25 cellular contexts compared by ENCODE assay signal in the genomic region with DNA sequence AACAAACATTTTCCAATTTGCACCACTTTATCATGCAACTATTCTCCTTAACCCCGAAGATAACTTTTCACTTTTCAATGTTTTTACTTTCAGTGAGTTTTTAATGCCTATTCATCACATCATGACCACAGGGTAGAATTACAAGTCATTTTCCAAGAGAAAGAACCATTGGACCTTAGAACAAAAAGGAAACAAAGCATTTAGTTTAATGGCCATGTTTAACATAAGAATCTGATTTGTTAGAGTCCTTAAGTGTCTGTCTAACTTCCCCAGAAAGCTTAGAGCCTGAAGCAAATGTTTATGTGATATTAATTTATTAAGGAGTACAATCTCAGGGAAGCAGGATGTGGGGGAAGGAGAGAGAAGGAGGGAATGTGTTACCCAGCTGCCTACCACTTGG.
"Had no signal": no experiment of that assay in that cellular context is flagged by ENCODE, and none has a peak within 500 bp of the region (broad histone marks: within the 10 kb centered on the region; RNA-seq: fewer than 3 reads in every experiment).

No MANE protein-coding gene starts in this region.

- ATAC-seq: activated T-cell treated with anti-CD3 and anti-CD28 coated beads, Interleukin-2, amount 50 U/mL, for 72 hours; esophagus mucosa had no signal

- DNase-seq: activated CD4-positive, alpha-beta memory T cell treated with anti-CD3 and anti-CD28 coated beads, Interleukin-2, amount 10 ng/mL, durations not matched to agents 7 days and 5 days; activated CD4-positive, alpha-beta T cell treated with anti-CD3 and anti-CD28 coated beads for 1 hour; activated CD4-positive, alpha-beta T cell treated with anti-CD3 and anti-CD28 coated beads for 4 hours; activated CD4-positive, alpha-beta T cell treated with anti-CD3 and anti-CD28 coated beads, Interleukin-2, amount 10 ng/mL, durations not matched to agents 7 days and 5 days; activated CD4-positive, alpha-beta T cell treated with anti-CD3 and anti-CD28 coated beads, Interleukin-2, amount 50 U/mL, for 4 hours; activated CD8-positive, alpha-beta memory T cell treated with anti-CD3 and anti-CD28 coated beads, Interleukin-2, amount 50 U/mL, for 48 hours; activated gamma-delta T cell; activated naive CD4-positive, alpha-beta T cell; activated naive CD4-positive, alpha-beta T cell treated with anti-CD3 and anti-CD28 coated beads, Interleukin-2, amount 10 ng/mL, durations not matched to agents 7 days and 5 days; activated T-cell treated with anti-CD3 and anti-CD28 coated beads for 4 hours; activated T-cell treated with anti-CD3 and anti-CD28 coated beads, Interleukin-2, amount 50 U/mL, for 24 hours; activated T-cell treated with anti-CD3 and anti-CD28 coated beads, Interleukin-2, amount 50 U/mL, for 72 hours; amniotic stem cell; anterior cingulate cortex; brain microvascular endothelial cell; dorsolateral prefrontal cortex; effector memory CD4-positive, alpha-beta T cell; endodermal cell; head of caudate nucleus; T-helper 2 cell had no signal

- H3K4me1 Mint-ChIP-seq: activated CD4-positive, alpha-beta memory T cell treated with anti-CD3 and anti-CD28 coated beads, Interleukin-2, amount 10 ng/mL, durations not matched to agents 7 days and 5 days; activated CD4-positive, alpha-beta T cell treated with anti-CD3 and anti-CD28 coated beads, Interleukin-2, amount 10 ng/mL, durations not matched to agents 7 days and 5 days; activated naive CD4-positive, alpha-beta T cell treated with anti-CD3 and anti-CD28 coated beads, Interleukin-2, amount 10 ng/mL, durations not matched to agents 7 days and 5 days; central memory CD8-positive, alpha-beta T cell had no signal

- H3K27ac ChIP-seq: brain microvascular endothelial cell, coronary artery, dorsolateral prefrontal cortex had no signal

- H3K4me3 Mint-ChIP-seq: activated CD4-positive, alpha-beta memory T cell treated with anti-CD3 and anti-CD28 coated beads, Interleukin-2, amount 10 ng/mL, durations not matched to agents 7 days and 5 days; activated CD4-positive, alpha-beta T cell treated with anti-CD3 and anti-CD28 coated beads, Interleukin-2, amount 10 ng/mL, durations not matched to agents 7 days and 5 days; activated naive CD4-positive, alpha-beta T cell treated with anti-CD3 and anti-CD28 coated beads, Interleukin-2, amount 10 ng/mL, durations not matched to agents 7 days and 5 days; activated naive CD8-positive, alpha-beta T cell; activated T-cell treated with anti-CD3 and anti-CD28 coated beads, Interleukin-2, amount 50 U/mL, for 24 hours; activated T-cell treated with anti-CD3 and anti-CD28 coated beads, Interleukin-2, amount 50 U/mL, for 72 hours; central memory CD8-positive, alpha-beta T cell; dendritic cell treated with granulocyte-macrophage colony-stimulating factor and Interleukin-4, amounts not matched to agents 40 ng/mL and 50 ng/mL, for 4 days; endodermal cell had no signal

- H3K36me3 Mint-ChIP-seq: activated naive CD4-positive, alpha-beta T cell treated with anti-CD3 and anti-CD28 coated beads, Interleukin-2, amount 10 ng/mL, durations not matched to agents 7 days and 5 days; activated naive CD8-positive, alpha-beta T cell had no signal

- H3K9me3 Mint-ChIP-seq: activated CD4-positive, alpha-beta memory T cell treated with anti-CD3 and anti-CD28 coated beads, Interleukin-2, amount 10 ng/mL, durations not matched to agents 7 days and 5 days; activated CD4-positive, alpha-beta T cell treated with anti-CD3 and anti-CD28 coated beads, Interleukin-2, amount 10 ng/mL, durations not matched to agents 7 days and 5 days; activated naive CD4-positive, alpha-beta T cell treated with anti-CD3 and anti-CD28 coated beads, Interleukin-2, amount 10 ng/mL, durations not matched to agents 7 days and 5 days; activated T-cell treated with anti-CD3 and anti-CD28 coated beads, Interleukin-2, amount 50 U/mL, for 24 hours; central memory CD8-positive, alpha-beta T cell; dendritic cell treated with granulocyte-macrophage colony-stimulating factor and Interleukin-4, amounts not matched to agents 40 ng/mL and 50 ng/mL, for 4 days; endodermal cell had no signal

- H3K27me3 Mint-ChIP-seq: activated CD4-positive, alpha-beta memory T cell treated with anti-CD3 and anti-CD28 coated beads, Interleukin-2, amount 10 ng/mL, durations not matched to agents 7 days and 5 days; activated naive CD4-positive, alpha-beta T cell treated with anti-CD3 and anti-CD28 coated beads, Interleukin-2, amount 10 ng/mL, durations not matched to agents 7 days and 5 days; activated T-cell treated with anti-CD3 and anti-CD28 coated beads, Interleukin-2, amount 50 U/mL, for 24 hours; central memory CD8-positive, alpha-beta T cell had no signal

- H3K36me3 ChIP-seq: brain microvascular endothelial cell had no signal

- H3K27ac Mint-ChIP-seq: activated CD4-positive, alpha-beta memory T cell treated with anti-CD3 and anti-CD28 coated beads, Interleukin-2, amount 10 ng/mL, durations not matched to agents 7 days and 5 days; activated CD4-positive, alpha-beta T cell treated with anti-CD3 and anti-CD28 coated beads, Interleukin-2, amount 10 ng/mL, durations not matched to agents 7 days and 5 days; activated naive CD4-positive, alpha-beta T cell treated with anti-CD3 and anti-CD28 coated beads, Interleukin-2, amount 10 ng/mL, durations not matched to agents 7 days and 5 days; activated naive CD8-positive, alpha-beta T cell; activated T-cell treated with anti-CD3 and anti-CD28 coated beads, Interleukin-2, amount 50 U/mL, for 24 hours; activated T-cell treated with anti-CD3 and anti-CD28 coated beads, Interleukin-2, amount 50 U/mL, for 72 hours; dendritic cell treated with granulocyte-macrophage colony-stimulating factor and Interleukin-4, amounts not matched to agents 40 ng/mL and 50 ng/mL, for 4 days; endodermal cell had no signal

- H3K27me3 ChIP-seq: brain microvascular endothelial cell, dorsolateral prefrontal cortex had no signal

- H3K4me3 ChIP-seq: coronary artery, dorsolateral prefrontal cortex had no signal
